Comparison of ENCODE assay signal across 18 cellular contexts in genomic region chr2:127678531-127678930, GRCh38. TPM values are rescaled to one million over a fixed set of nuclear protein-coding genes. Genes with fewer than 3 reads are reported as not detected.
A peak's percentile ranks its signal among the peaks of the same experiment; 100 is the strongest.
DNase-seq lines count a peak whose midpoint lies in the region; ATAC-seq and TF ChIP-seq lines count a peak whose summit lies in the region.
"Had no signal": no experiment of that assay in that cellular context is flagged by ENCODE, and none has a peak within 500 bp of the region (broad histone marks: within the 10 kb centered on the region; RNA-seq: fewer than 3 reads in every experiment).

No MANE protein-coding gene starts in this region.

- H3K36me3 ChIP-seq in endodermal cell (ENCODE audit: control insufficient read depth, insufficient read depth, low read length): no peaks in the 10 kb centered on the region
- no peaks in the 10 kb centered on the region for H3K36me3 ChIP-seq in neural progenitor cell
- no peaks in the 10 kb centered on the region for H3K36me3 ChIP-seq in naive thymus-derived CD4-positive, alpha-beta T cell (ENCODE audit: control insufficient read depth in 2 of 3, insufficient read depth in 3 of 3, low read length in 3 of 3)
- H3K36me3 ChIP-seq: Peyer's patch had no signal

- H3K9me3 Mint-ChIP-seq in endodermal cell (no peaks in the 10 kb centered on the region), neural progenitor cell (no peaks in the 10 kb centered on the region)
- H3K9me3 Mint-ChIP-seq in naive thymus-derived CD4-positive, alpha-beta T cell: no peaks in the 10 kb centered on the region

- ATAC-seq in naive thymus-derived CD4-positive, alpha-beta T cell: no peak

- peak; percentile 42 for DNase-seq in NCI-H748 (lab: John Stamatoyannopoulos, UW; ENCODE audit: unreplicated experiment)
- DNase-seq in NCI-H748 treated with DMSO at 0.1 percent for 48 hours (lab: John Stamatoyannopoulos, UW): no peak
- DNase-seq in DMS53 (lab: John Stamatoyannopoulos, UW): peak; percentile 74
- peak; percentile 23 for DNase-seq in endodermal cell
- no peak for DNase-seq in neural progenitor cell (ENCODE audit: low spot score)
- DNase-seq in NCI-H524 treated with DMSO at 0.1 percent for 48 hours (lab: John Stamatoyannopoulos, UW): no peak
- DNase-seq in naive thymus-derived CD4-positive, alpha-beta T cell: no peak
- DNase-seq in GM19240 (ENCODE audit: insufficient read length, low spot score): no peak
- DNase-seq: Caco-2, DMS79 treated with DMSO at 0.1 percent for 48 hours, KBM-7, NCI-H1048, NCI-H1694 treated with DMSO at 0.1 percent for 48 hours, NCI-H82, Peyer's patch, SHP77 treated with DMSO at 0.1 percent for 48 hours had no signal

- H3F3A ChIP-seq in neural progenitor cell (ENCODE audit: low read depth): no peaks in the 10 kb centered on the region

- 88 to 95% methylated on average over 6 to 10 of the region's 10 CpGs for WGBS in endodermal cell (ENCODE audit: insufficient coverage in 1 of 2, insufficient read length in 1 of 2), 2 experiments

- H3K4me1 Mint-ChIP-seq in endodermal cell (peaks cover 5% of the 10 kb centered on the region), neural progenitor cell (peaks cover 25% of the 10 kb centered on the region)
- H3K4me1 Mint-ChIP-seq in naive thymus-derived CD4-positive, alpha-beta T cell: peaks cover 9 to 19% (median 14%) of the 10 kb centered on the region in 7 donors

- no peak for TF ChIP-seq CTCF in endodermal cell (conservative IDR thresholded peaks at IDR 0.05)
- TF ChIP-seq CTCF in neural progenitor cell (IDR thresholded peaks at IDR 0.05): no peak

- intact Hi-C loops in naive thymus-derived CD4-positive, alpha-beta T cell (cut with micrococcal nuclease): no loop called here

- H3K4me3 Mint-ChIP-seq in endodermal cell: no peak overlapping the region
- H3K4me3 Mint-ChIP-seq in neural progenitor cell: peak overlapping the region; percentile 17
- H3K4me3 Mint-ChIP-seq in naive thymus-derived CD4-positive, alpha-beta T cell: no peak overlapping the region

- H2AFZ ChIP-seq in neural progenitor cell (replicated peaks): no peak overlapping the region

- H3K27ac Mint-ChIP-seq in endodermal cell (no peak overlapping the region), neural progenitor cell (no peak overlapping the region)
- no peak overlapping the region for H3K27ac Mint-ChIP-seq in naive thymus-derived CD4-positive, alpha-beta T cell
- H3K27ac Mint-ChIP-seq: CD14-positive monocyte had no signal

- H3K4me1 ChIP-seq in endodermal cell (ENCODE audit: control insufficient read depth, insufficient read depth, low read length) (no peaks in the 10 kb centered on the region), neural progenitor cell (peaks cover 4% of the 10 kb centered on the region)
- H3K4me1 ChIP-seq in naive thymus-derived CD4-positive, alpha-beta T cell (ENCODE audit: control insufficient read depth in 2 of 2, insufficient read depth in 2 of 2, low read length in 2 of 2): no peaks in the 10 kb centered on the region

- no peaks in the 10 kb centered on the region for H3K9me3 ChIP-seq in endodermal cell (ENCODE audit: control insufficient read depth, low read length)
- no peaks in the 10 kb centered on the region for H3K9me3 ChIP-seq in neural progenitor cell (ENCODE audit: low read depth)
- H3K9me3 ChIP-seq in naive thymus-derived CD4-positive, alpha-beta T cell (ENCODE audit: control insufficient read depth in 2 of 3, low read length in 3 of 3): no peaks in the 10 kb centered on the region
- H3K9me3 ChIP-seq: Caco-2, Peyer's patch had no signal

- no peak overlapping the region for H3K9ac ChIP-seq in endodermal cell (ENCODE audit: extremely low read depth, low read length, poor library complexity, severe bottlenecking)
- H3K9ac ChIP-seq in neural progenitor cell: no peak overlapping the region

- H3K27me3 ChIP-seq in endodermal cell (ENCODE audit: control insufficient read depth, insufficient read depth, low read length, poor library complexity, severe bottlenecking) (peaks cover 47% of the 10 kb centered on the region), neural progenitor cell (peaks cover 52% of the 10 kb centered on the region)
- H3K27me3 ChIP-seq in naive thymus-derived CD4-positive, alpha-beta T cell (ENCODE audit: control insufficient read depth in 2 of 2, insufficient read depth in 2 of 2, low read length in 2 of 2): peaks cover 0 to 6% of the 10 kb centered on the region in 2 donors

- no peak overlapping the region for H3K4me2 ChIP-seq in neural progenitor cell

- CTCF ChIA-PET in naive thymus-derived CD4-positive, alpha-beta T cell (lab: Charles Lee): no interaction called here

- H3K36me3 Mint-ChIP-seq in endodermal cell (ENCODE audit: low read depth) (no peaks in the 10 kb centered on the region), neural progenitor cell (no peaks in the 10 kb centered on the region)
- H3K36me3 Mint-ChIP-seq in naive thymus-derived CD4-positive, alpha-beta T cell: no peaks in the 10 kb centered on the region

- H3K27ac ChIP-seq in endodermal cell (ENCODE audit: low read depth, low read length): no peak overlapping the region
- no peak overlapping the region for H3K27ac ChIP-seq in neural progenitor cell
- H3K27ac ChIP-seq in naive thymus-derived CD4-positive, alpha-beta T cell (ENCODE audit: low read depth, low read length): no peak overlapping the region
- H3K27ac ChIP-seq: Peyer's patch had no signal

- POLR2A ChIA-PET in naive thymus-derived CD4-positive, alpha-beta T cell (lab: Charles Lee): no interaction called here

- H3K4me3 ChIP-seq in endodermal cell (ENCODE audit: low read length) (no peak overlapping the region), neural progenitor cell (no peak overlapping the region)
- H3K4me3 ChIP-seq in naive thymus-derived CD4-positive, alpha-beta T cell (ENCODE audit: low read length): no peak overlapping the region
- H3K4me3 ChIP-seq: Peyer's patch had no signal

- H3K27me3 Mint-ChIP-seq in endodermal cell (ENCODE audit: insufficient read depth) (peaks cover 49% of the 10 kb centered on the region), neural progenitor cell (ENCODE audit: insufficient read depth, low read depth) (peaks cover 27% of the 10 kb centered on the region)
- peaks cover 30 to 62% (median 40%) of the 10 kb centered on the region in 5 donors for H3K27me3 Mint-ChIP-seq in naive thymus-derived CD4-positive, alpha-beta T cell

- no peaks in the 10 kb centered on the region for H3K79me2 ChIP-seq in neural progenitor cell (ENCODE audit: low read depth)

- H4K20me1 ChIP-seq in neural progenitor cell (ENCODE audit: low read depth): peaks cover 12% of the 10 kb centered on the region

RNA-seq across cellular contexts. Expression of gene LIMS2, which starts 3.2 kb away (rescaled TPM):
- total RNA-seq in endodermal cell (1 to 10 TPM; 3.9 to 9.8 TPM), neural progenitor cell (ENCODE audit: low replicate concordance) (1.2 TPM in 1 of 2 replicates, not detected in the other)
- polyA plus RNA-seq in endodermal cell (2013, experiment 1 of 2): 4.8 TPM
- polyA plus RNA-seq in endodermal cell (2013, experiment 2 of 2): 4.8 TPM
- 10 to 100 TPM in 2 of 5 experiments, 1 to 10 TPM in 3; 5.3 to 13.7 (median 10.0) TPM for total RNA-seq in naive thymus-derived CD4-positive, alpha-beta T cell
- 10 to 100 TPM; 17.0 to 27.0 TPM for polyA plus RNA-seq in naive thymus-derived CD4-positive, alpha-beta T cell

RNA-seq across cellular contexts. Expression of gene SFT2D3, which starts 22.8 kb away (rescaled TPM):
- 10 to 100 TPM in 1 of 2 donors, 1 to 10 TPM in 1; 5.5 to 10.1 TPM for total RNA-seq in endodermal cell
- polyA plus RNA-seq in endodermal cell (2013, experiment 1 of 2): 16.1 TPM
- polyA plus RNA-seq in endodermal cell (2013, experiment 2 of 2): 14.3 TPM
- total RNA-seq in neural progenitor cell (ENCODE audit: low replicate concordance): 22.8 and 30.6 TPM in 2 replicates
- total RNA-seq in naive thymus-derived CD4-positive, alpha-beta T cell: 10 to 100 TPM in 2 of 5 experiments, 1 to 10 TPM in 3; 6.0 to 17.8 (median 8.9) TPM
- polyA plus RNA-seq in naive thymus-derived CD4-positive, alpha-beta T cell: 1 to 10 TPM; 1.4 to 2.1 TPM

RNA-seq across cellular contexts. Expression of gene GPR17, which starts 32.6 kb away (rescaled TPM):
- total RNA-seq in endodermal cell: under 1 TPM in 1 of 2 donors, not detected in 1; 0.24 TPM
- polyA plus RNA-seq in endodermal cell (2013, experiment 1 of 2): 5.0 TPM
- polyA plus RNA-seq in endodermal cell (2013, experiment 2 of 2): 4.8 TPM
- not detected in 2 replicates for total RNA-seq in neural progenitor cell (ENCODE audit: low replicate concordance)
- not detected for total RNA-seq in naive thymus-derived CD4-positive, alpha-beta T cell
- polyA plus RNA-seq in naive thymus-derived CD4-positive, alpha-beta T cell: not detected
- total RNA-seq: Caco-2, H4, Peyer's patch had no signal
- polyA plus RNA-seq: CD14-positive monocyte had no signal

Comparison
In these comparisons a context has a peak if more than half of its experiments do, and no peak if none do; other contexts are left out.
1. DNase-seq: peak in NCI-H748 (single experiment), DMS53 (single experiment) and endodermal cell (single experiment); none in NCI-H748 treated with DMSO at 0.1 percent for 48 hours (single experiment), neural progenitor cell (single experiment), NCI-H524 treated with DMSO at 0.1 percent for 48 hours (single experiment), naive thymus-derived CD4-positive, alpha-beta T cell (0 of 9) and GM19240 (single experiment).